ENCODE assay signal across 7 cellular contexts in the genomic region with DNA sequence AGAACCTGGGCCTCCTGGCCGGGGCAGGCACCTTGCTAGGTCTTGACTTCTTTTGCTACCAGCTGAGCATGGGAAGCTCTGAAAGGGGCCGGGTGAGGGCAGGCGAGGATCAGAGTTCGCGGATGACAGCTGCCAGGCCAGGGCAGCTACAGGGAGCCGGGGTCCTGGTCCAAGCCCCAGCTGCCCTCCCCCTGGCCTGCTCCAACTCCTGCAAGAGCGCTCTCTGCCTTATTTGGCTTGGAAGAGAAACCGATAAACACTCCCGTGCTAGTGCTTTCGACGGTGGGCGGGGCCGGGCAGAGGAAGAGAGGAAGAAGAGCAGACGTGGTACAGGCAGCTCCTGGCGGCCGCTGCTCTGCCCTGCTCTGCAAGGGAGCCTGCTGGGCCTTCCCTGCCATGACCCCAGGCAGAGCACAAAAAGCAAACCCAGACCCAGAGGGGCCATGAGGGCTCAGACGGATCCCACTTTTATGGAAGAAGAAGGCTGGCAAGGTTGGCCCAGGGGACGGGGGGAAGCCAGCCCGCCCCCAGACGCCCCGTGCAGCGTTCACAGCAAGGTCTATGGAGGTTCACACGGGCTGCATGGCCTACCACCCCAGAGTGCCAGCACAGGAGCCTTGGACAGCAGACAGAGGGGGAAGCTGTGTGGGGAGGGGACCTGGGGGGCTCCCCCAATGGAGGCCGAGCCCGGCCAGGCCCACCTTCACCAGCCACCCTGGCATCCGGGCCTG. TPM values are rescaled to one million over a fixed set of nuclear protein-coding genes. Genes with fewer than 3 reads are reported as not detected.
DNase-seq lines count a peak whose midpoint lies in the region; ATAC-seq and TF ChIP-seq lines count a peak whose summit lies in the region.
"Had no signal": no experiment of that assay in that cellular context is flagged by ENCODE, and none has a peak within 500 bp of the region (broad histone marks: within the 10 kb centered on the region; RNA-seq: fewer than 3 reads in every experiment).

No MANE protein-coding gene starts in this region.

- H2AFZ ChIP-seq in smooth muscle cell (ENCODE audit: low read depth), result no peak overlapping the region

- POLR2A ChIA-PET in RWPE1 (lab: Yijun Ruan, JAX; ENCODE audit: low non-redundant PET), result interaction anchor here (0.5 kb wide), 1 partner anchor 185 kb away, joined by 3 read pairs; no protein-coding TSS in a partner anchor

- no peaks in the 10 kb centered on the region for H3K9me3 ChIP-seq in breast epithelium
- H3K9me3 ChIP-seq in smooth muscle cell (replicated peaks; ENCODE audit: low read depth), result no peaks in the 10 kb centered on the region

- H3K36me3 ChIP-seq in breast epithelium (no peaks in the 10 kb centered on the region), smooth muscle cell (ENCODE audit: low read depth) (no peaks in the 10 kb centered on the region)

- H3K4me1 ChIP-seq in breast epithelium, result peaks cover 25 to 39% of the 10 kb centered on the region in 2 donors
- peaks cover 23% of the 10 kb centered on the region for H3K4me1 ChIP-seq in smooth muscle cell (ENCODE audit: low read depth)

- peaks cover 98% of the 10 kb centered on the region for H4K20me1 ChIP-seq in smooth muscle cell (ENCODE audit: low read depth)

- CTCF ChIA-PET in RWPE1 (lab: Yijun Ruan, JAX), result interaction anchor here (0.7 to 2.4 kb wide), 3 partner anchors 11 to 24 kb away, joined by 3 to 10 read pairs (median 3); no protein-coding TSS in a partner anchor

- 42% methylated on average over 23 of the region's 26 CpGs for WGBS in smooth muscle cell (ENCODE audit: low lambda C conversion rate)

- no peak for ATAC-seq in HG03460 (IDR thresholded peaks at IDR 0.05; ENCODE audit: unreplicated experiment)

- TF ChIP-seq CTCF in RWPE1 (conservative IDR thresholded peaks at IDR 0.05; ENCODE audit: low read depth), result no peak
- no peak for TF ChIP-seq CTCF in breast epithelium (IDR thresholded peaks at IDR 0.05)
- TF ChIP-seq CTCF in smooth muscle cell (IDR thresholded peaks at IDR 0.05; ENCODE audit: borderline replicate concordance, insufficient read depth, poor library complexity, severe bottlenecking), result peak; percentile 15
- no peak for TF ChIP-seq CTCF in foreskin fibroblast (IDR thresholded peaks at IDR 0.05; ENCODE audit: low read depth, low read length)

- H3K27me3 ChIP-seq in breast epithelium (no peaks in the 10 kb centered on the region), smooth muscle cell (ENCODE audit: low read depth) (no peaks in the 10 kb centered on the region)

- no peak for TF ChIP-seq POLR2A in breast epithelium (IDR thresholded peaks at IDR 0.05)

- intact Hi-C loops in breast epithelium (cut with DNase I; ENCODE audit: low total_unique reads), result no loop called here

- H3K4me3 ChIP-seq in breast epithelium (peak overlapping the region in 1 of 3 donors; percentile 31), smooth muscle cell (no peak overlapping the region), foreskin fibroblast (ENCODE audit: low read depth in 1 of 2, low read length in 2 of 2) (no peak overlapping the region)

- H3K4me2 ChIP-seq in smooth muscle cell, result peak overlapping the region; percentile 45

- H3K9ac ChIP-seq in smooth muscle cell (ENCODE audit: low read depth), result no peak overlapping the region

- H3K27ac ChIP-seq in RWPE1 (peak overlapping the region; percentile 79; the same call in 1 of the 2 replicates), breast epithelium (peak overlapping the region; percentile 48 to 90), smooth muscle cell (ENCODE audit: low read depth) (peak overlapping the region; percentile 24)

- no peak for DNase-seq in RWPE1 (ENCODE audit: low spot score)
- DNase-seq in breast epithelium (ENCODE audit: low spot score in 2 of 2), result no peak
- peak; percentile 24 for DNase-seq in smooth muscle cell (lab: John Stamatoyannopoulos, UW; ENCODE audit: unreplicated experiment)
- no peak for DNase-seq in NCI-H774 (lab: John Stamatoyannopoulos, UW)
- DNase-seq in foreskin fibroblast, result no peak
- DNase-seq: aorta had no signal

- peaks cover 68% of the 10 kb centered on the region for H3K79me2 ChIP-seq in smooth muscle cell (ENCODE audit: low read depth)

- no peaks in the 10 kb centered on the region for H3F3A ChIP-seq in smooth muscle cell (ENCODE audit: low read depth)

RNA-seq across cellular contexts. Expression of a gene that starts 25.6 kb away (rescaled TPM):
- total RNA-seq in breast epithelium (100 to 1,000 TPM in 2 of 3 donors, 10 to 100 TPM in 1; 90.7 to 181 (median 135) TPM), smooth muscle cell (59.2 and 62.1 TPM in 2 replicates)
- 70.9 and 107 TPM in 2 replicates for polyA plus RNA-seq in smooth muscle cell

RNA-seq across cellular contexts. Expression of a gene that starts 44.2 kb away (rescaled TPM):
- total RNA-seq in breast epithelium (1 to 10 TPM; 1.3 to 3.3 (median 3.2) TPM), smooth muscle cell (2.1 and 5.3 TPM in 2 replicates)
- 9.0 and 13.3 TPM in 2 replicates for polyA plus RNA-seq in smooth muscle cell

RNA-seq across cellular contexts. Expression of a gene that starts 52.3 kb away (rescaled TPM):
- total RNA-seq in breast epithelium, result 100 to 1,000 TPM in 2 of 3 donors, 10 to 100 TPM in 1; 93.8 to 152 (median 126) TPM
- total RNA-seq in smooth muscle cell, result 72.5 and 143 TPM in 2 replicates
- polyA plus RNA-seq in smooth muscle cell, result 200 and 216 TPM in 2 replicates

RNA-seq across cellular contexts. Expression of a gene that starts 53.1 kb away (rescaled TPM):
- total RNA-seq in breast epithelium, result 1 to 10 TPM; 7.3 to 8.2 (median 7.8) TPM
- total RNA-seq in smooth muscle cell, result 5.8 and 6.6 TPM in 2 replicates
- polyA plus RNA-seq in smooth muscle cell, result 16.4 and 21.3 TPM in 2 replicates

RNA-seq across cellular contexts. Expression of a gene that starts 53.2 kb away (rescaled TPM):
- 10 to 100 TPM; 19.2 to 22.0 (median 21.9) TPM for total RNA-seq in breast epithelium
- 6.5 and 10.1 TPM in 2 replicates for total RNA-seq in smooth muscle cell
- 16.2 and 17.3 TPM in 2 replicates for polyA plus RNA-seq in smooth muscle cell

Comparison
In these comparisons a context has a peak if more than half of its experiments do, and no peak if none do; other contexts are left out.
1. H3K27ac ChIP-seq: peak in every context shown above with its lines; median percentile 79 in RWPE1; 69 in breast epithelium; 24 in smooth muscle cell.